18 cellular contexts compared by ENCODE assay signal in the genomic region with DNA sequence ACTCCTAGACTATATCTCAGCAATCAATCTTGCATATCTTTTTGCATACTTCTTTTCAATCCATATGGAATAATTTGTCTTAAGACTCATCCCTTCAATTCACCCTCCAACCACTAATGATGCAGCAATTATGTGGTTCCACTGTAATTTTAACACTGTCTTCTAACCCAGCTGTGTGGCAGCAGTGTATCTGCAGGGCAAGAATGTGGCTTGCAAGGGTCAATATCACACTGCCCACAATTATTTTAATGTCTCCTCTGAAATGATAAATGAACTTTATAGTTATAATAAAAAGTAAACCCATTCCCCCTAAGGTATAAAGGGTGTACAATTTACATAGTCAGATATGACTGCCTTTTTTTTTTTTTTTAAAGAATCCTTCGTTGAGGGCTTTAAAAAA.
"Had no signal": no experiment of that assay in that cellular context is flagged by ENCODE, and none has a peak within 500 bp of the region (broad histone marks: within the 10 kb centered on the region; RNA-seq: fewer than 3 reads in every experiment).

No MANE protein-coding gene starts in this region.

- H3K36me3 ChIP-seq: lower lobe of right lung, prostate gland, right atrium auricular region, stomach, thyroid gland had no signal

- H3K9me3 Mint-ChIP-seq: natural killer cell treated with Interleukin-12 subunit alpha and Interleukin-12 subunit beta and Interleukin-15 and Interleukin-18, amount 100 ng/mL, for 72 hours had no signal

- H3K27ac Mint-ChIP-seq: naive B cell; natural killer cell treated with Interleukin-12 subunit alpha and Interleukin-12 subunit beta and Interleukin-15 and Interleukin-18, amount 100 ng/mL, for 72 hours; stimulated activated effector memory CD8-positive, alpha-beta T cell treated with anti-CD3 and anti-CD28 coated beads, Interleukin-12 subunit alpha, Interleukin-12 subunit beta, amount 100 ng/mL, for 72 hours had no signal

- H3K4me3 Mint-ChIP-seq: naive B cell; natural killer cell treated with Interleukin-12 subunit alpha and Interleukin-12 subunit beta and Interleukin-15 and Interleukin-18, amount 100 ng/mL, for 72 hours; neural crest cell; stimulated activated effector memory CD8-positive, alpha-beta T cell treated with anti-CD3 and anti-CD28 coated beads, Interleukin-12 subunit alpha, Interleukin-12 subunit beta, amount 100 ng/mL, for 72 hours had no signal

- H3K36me3 Mint-ChIP-seq: natural killer cell treated with Interleukin-12 subunit alpha and Interleukin-12 subunit beta and Interleukin-15 and Interleukin-18, amount 100 ng/mL, for 72 hours; stimulated activated effector memory CD8-positive, alpha-beta T cell treated with anti-CD3 and anti-CD28 coated beads, Interleukin-12 subunit alpha, Interleukin-12 subunit beta, amount 100 ng/mL, for 72 hours had no signal

- H3K4me1 ChIP-seq: lower lobe of right lung, prostate gland had no signal

- DNase-seq: dorsolateral prefrontal cortex; effector CD4-positive, alpha-beta T cell; hypothalamus; left ventricle myocardium superior; lower lobe of right lung; naive B cell; stimulated activated CD4-positive, alpha-beta T cell treated with anti-CD3 and anti-CD28 coated beads, Interleukin-2, amount 100 ng/mL, for 24 hours; stimulated activated CD4-positive, alpha-beta T cell treated with anti-CD3 and anti-CD28 coated beads, Interleukin-4, amount 100 ng/mL, for 24 hours; stimulated activated naive CD4-positive, alpha-beta T cell treated with Interleukin-2 at 50 U/mL for 16 hours; stomach; thyroid gland; trophoblast cell had no signal

- H3K4me3 ChIP-seq: dorsolateral prefrontal cortex, lower lobe of right lung, prostate gland, right atrium auricular region, stomach, thyroid gland had no signal

- H3K9me3 ChIP-seq: lower lobe of right lung, prostate gland, right atrium auricular region, stomach, thyroid gland had no signal

- H3K4me1 Mint-ChIP-seq: stimulated activated effector memory CD8-positive, alpha-beta T cell treated with anti-CD3 and anti-CD28 coated beads, Interleukin-12 subunit alpha, Interleukin-12 subunit beta, amount 100 ng/mL, for 72 hours had no signal

- H2AFZ ChIP-seq: parathyroid adenoma had no signal

- H3K9ac ChIP-seq: parathyroid adenoma had no signal

- H3K27me3 Mint-ChIP-seq: naive B cell; natural killer cell treated with Interleukin-12 subunit alpha and Interleukin-12 subunit beta and Interleukin-15 and Interleukin-18, amount 100 ng/mL, for 72 hours had no signal

- H3K27me3 ChIP-seq: dorsolateral prefrontal cortex, right atrium auricular region, stomach, thyroid gland had no signal

- H3K27ac ChIP-seq: dorsolateral prefrontal cortex, lower lobe of right lung, parathyroid adenoma, prostate gland, right atrium auricular region, stomach, thyroid gland had no signal
